ENCODE assay signal across 8 cellular contexts in genomic region chr10:133307776-133308430, GRCh38. TPM values are rescaled to one million over a fixed set of nuclear protein-coding genes. Genes with fewer than 3 reads are reported as not detected.
A peak's percentile ranks its signal among the peaks of the same experiment; 100 is the strongest.
DNase-seq lines count a peak whose midpoint lies in the region; ATAC-seq, FAIRE-seq and TF ChIP-seq lines count a peak whose summit lies in the region.

No MANE protein-coding gene starts in this region.

- H3K27me3 Mint-ChIP-seq in naive B cell = peaks cover 0 to 4% (median 0%) of the 10 kb centered on the region in 3 donors

- TF ChIP-seq CTCF in AG04450 (IDR thresholded peaks at IDR 0.05; ENCODE audit: low read depth, low read length) = peak; percentile 81

- no peak for DNase-seq in AG04450 (ENCODE audit: low read depth, low spot score)
- peak; percentile 39 for DNase-seq in GM18507 (ENCODE audit: extremely low spot score, insufficient read length, low read depth)
- peak; percentile 25 for DNase-seq in NCI-H748 treated with DMSO at 0.1 percent for 48 hours (lab: John Stamatoyannopoulos, UW)
- peak; percentile 76 for DNase-seq in activated CD8-positive, alpha-beta memory T cell treated with anti-CD3 and anti-CD28 coated beads, Interleukin-2, amount 50 U/mL, for 1 hour (ENCODE audit: extremely low read depth)
- peak; percentile 88 to 91 for DNase-seq in erythroblast (lab: John Stamatoyannopoulos, UW)
- peak; percentile 78 for DNase-seq in naive B cell
- DNase-seq in stimulated activated naive CD4-positive, alpha-beta T cell treated with Interleukin-2 at 50 U/mL for 16 hours (lab: John Stamatoyannopoulos, UW) = peak; percentile 84

- ATAC-seq in HG03103 (IDR thresholded peaks at IDR 0.05; ENCODE audit: low read depth, unreplicated experiment) (peak; percentile 49), naive B cell (ENCODE audit: low read depth in 2 of 2) (peak; percentile 44 to 50)

- peak overlapping the region; percentile 82 for H3K4me3 ChIP-seq in AG04450 (ENCODE audit: low read depth, low read length)

- peak overlapping the region; percentile 98 to 100 (median 99) for H3K27ac Mint-ChIP-seq in naive B cell

- no peaks in the 10 kb centered on the region for H3K9me3 Mint-ChIP-seq in naive B cell

- peak; percentile 91 for FAIRE-seq in GM18507 (lab: Jason Lieb, UNC)

- H3K9me3 ChIP-seq in AG04450 (ENCODE audit: control insufficient read depth, insufficient read depth, low read length) = peaks cover 7% of the 10 kb centered on the region; the same call in 1 of the 2 replicates

- H3K4me3 Mint-ChIP-seq in naive B cell = peak overlapping the region; percentile 84 to 99 (median 98)

- no peaks in the 10 kb centered on the region for H3K27me3 ChIP-seq in AG04450 (ENCODE audit: control insufficient read depth, insufficient read depth, low read length)

- H3K36me3 Mint-ChIP-seq in naive B cell = peaks cover 0 to 9% of the 10 kb centered on the region in 2 donors

- POLR2A ChIA-PET in AG04450 (lab: Yijun Ruan, JAX) = interaction anchor here (0.6 to 1.6 kb wide), 2 partner anchors 15 to 858 kb away, joined by 3 read pairs; no protein-coding TSS in a partner anchor

- peaks cover 26 to 43% (median 29%) of the 10 kb centered on the region in 3 donors for H3K4me1 Mint-ChIP-seq in naive B cell

- CTCF ChIA-PET in AG04450 (lab: Charles Lee) = interaction anchor here (0.6 to 1.9 kb wide), 5 partner anchors 9 to 402 kb away, joined by 4 to 15 read pairs (median 7); no protein-coding TSS in a partner anchor

- TF ChIP-seq POLR2A in erythroblast (IDR thresholded peaks at IDR 0.05; ENCODE audit: low read length) = no peak

- H3K27ac ChIP-seq in AG04450 (ENCODE audit: low read depth, low read length) = peak overlapping the region; percentile 70

RNA-seq across cellular contexts. Expression of gene TUBGCP2, which starts 0.8 kb away (rescaled TPM):
- polyA plus RNA-seq in AG04450 (2011; rRNA removed) (40.0 and 45.1 TPM in 2 replicates), naive B cell (ENCODE audit: low read depth in 6 of 6) (10 to 100 TPM; 19.6 to 36.2 (median 25.9) TPM)
- polyA minus RNA-seq in AG04450 (2011; rRNA and poly(A)+ RNA removed) = 64.9 and 71.6 TPM in 2 replicates

RNA-seq across cellular contexts. Expression of gene ZNF511, which starts 0.8 kb away (rescaled TPM):
- polyA plus RNA-seq in AG04450 (2011; rRNA removed) (21.6 and 31.3 TPM in 2 replicates), naive B cell (ENCODE audit: low read depth in 6 of 6) (10 to 100 TPM; 60.6 to 86.0 (median 75.6) TPM)
- 13.0 and 22.0 TPM in 2 replicates for polyA minus RNA-seq in AG04450 (2011; rRNA and poly(A)+ RNA removed)

RNA-seq across cellular contexts. Expression of gene CALY, which starts 28.8 kb away (rescaled TPM):
- 0.16 and 0.41 TPM in 2 replicates for polyA plus RNA-seq in AG04450 (2011; rRNA removed)
- polyA minus RNA-seq in AG04450 (2011; rRNA and poly(A)+ RNA removed) = not detected in 2 replicates
- polyA plus RNA-seq in naive B cell (ENCODE audit: low read depth in 6 of 6) = not detected

RNA-seq across cellular contexts. Expression of gene ADAM8, which starts 31.2 kb away (rescaled TPM):
- 0.25 and 0.36 TPM in 2 replicates for polyA plus RNA-seq in AG04450 (2011; rRNA removed)
- 0.23 and 1.00 TPM in 2 replicates for polyA minus RNA-seq in AG04450 (2011; rRNA and poly(A)+ RNA removed)
- polyA plus RNA-seq in naive B cell (ENCODE audit: low read depth in 6 of 6) = 10 to 100 TPM; 30.0 to 56.1 (median 34.6) TPM

RNA-seq across cellular contexts. Expression of gene PRAP1, which starts 39.3 kb away (rescaled TPM):
- not detected in 2 replicates for polyA plus RNA-seq in AG04450 (2011; rRNA removed)
- polyA minus RNA-seq in AG04450 (2011; rRNA and poly(A)+ RNA removed) = not detected in 2 replicates
- polyA plus RNA-seq in naive B cell (ENCODE audit: low read depth in 6 of 6) = not detected
